In genomic region chr5:5505848-5506247, GRCh38 we compare ENCODE assay signal across 29 cellular contexts.
"Had no signal": no experiment of that assay in that cellular context is flagged by ENCODE, and none has a peak within 500 bp of the region (broad histone marks: within the 10 kb centered on the region; RNA-seq: fewer than 3 reads in every experiment).

No MANE protein-coding gene starts in this region.

- H3K27ac Mint-ChIP-seq: activated B cell treated with CpG ODN at 0.5 μM for 24 hours; activated CD4-positive, alpha-beta T cell treated with anti-CD3 and anti-CD28 coated beads, Interleukin-2, amount 10 ng/mL, durations not matched to agents 24 days and 14 days; activated naive CD4-positive, alpha-beta T cell treated with anti-CD3 and anti-CD28 coated beads, Interleukin-2, amount 50 U/mL, for 72 hours; activated naive CD8-positive, alpha-beta T cell treated with anti-CD3 and anti-CD28 coated beads, Interleukin-2, amount 50 U/mL, for 24 hours; T-cell had no signal

- ATAC-seq: activated naive CD4-positive, alpha-beta T cell treated with anti-CD3 and anti-CD28 coated beads, Interleukin-2, amount 50 U/mL, for 72 hours; activated naive CD8-positive, alpha-beta T cell treated with anti-CD3 and anti-CD28 coated beads, Interleukin-2, amount 50 U/mL, for 24 hours; activated T-cell treated with anti-CD3 and anti-CD28 coated beads, Interleukin-2, amount 50 U/mL, for 4 hours; Panc1; Right ventricle myocardium inferior; T-cell had no signal

- H3K4me3 ChIP-seq: SK-N-MC had no signal

- H3K27ac ChIP-seq: SK-N-MC had no signal

- H3K4me3 Mint-ChIP-seq: activated B cell treated with CpG ODN at 0.5 μM for 24 hours; activated CD4-positive, alpha-beta T cell treated with anti-CD3 and anti-CD28 coated beads, Interleukin-2, amount 10 ng/mL, durations not matched to agents 24 days and 14 days; activated naive CD8-positive, alpha-beta T cell treated with anti-CD3 and anti-CD28 coated beads, Interleukin-2, amount 50 U/mL, for 24 hours; activated T-cell treated with anti-CD3 and anti-CD28 coated beads, Interleukin-2, amount 50 U/mL, for 4 hours; central memory CD8-positive, alpha-beta T cell; T-cell had no signal

- H3K4me1 Mint-ChIP-seq: activated B cell treated with CpG ODN at 0.5 μM for 24 hours; activated naive CD8-positive, alpha-beta T cell treated with anti-CD3 and anti-CD28 coated beads, Interleukin-2, amount 50 U/mL, for 24 hours; brain; central memory CD8-positive, alpha-beta T cell; T-cell had no signal

- DNase-seq: activated B cell treated with CpG ODN at 0.5 μM for 24 hours; activated CD4-positive, alpha-beta T cell treated with anti-CD3 and anti-CD28 coated beads for 1 hour; activated CD4-positive, alpha-beta T cell treated with anti-CD3 and anti-CD28 coated beads, Interleukin-2, amount 10 ng/mL, durations not matched to agents 24 days and 14 days; activated CD4-positive, alpha-beta T cell treated with anti-CD3 and anti-CD28 coated beads, Interleukin-2, amount 50 U/mL, for 48 hours; activated CD8-positive, alpha-beta memory T cell treated with anti-CD3 and anti-CD28 coated beads for 24 hours; activated effector memory CD4-positive, alpha-beta T cell treated with anti-CD3 and anti-CD28 coated beads, Interleukin-2, amount 50 U/mL, for 16 hours; activated naive CD4-positive, alpha-beta T cell treated with Interleukin-2 at 50 U/mL for 16 hours; activated naive CD8-positive, alpha-beta T cell treated with anti-CD3 and anti-CD28 coated beads, Interleukin-2, amount 50 U/mL, for 24 hours; activated T-cell treated with anti-CD3 and anti-CD28 coated beads, Interleukin-2, amount 50 U/mL, for 4 hours; amniotic stem cell; MM.1S; NCI-H1105; NCI-H1436; NCI-H1694 treated with DMSO at 0.1 percent for 48 hours; NCI-H2029 treated with DMSO at 0.1 percent for 48 hours; NCI-H510A treated with DMSO at 0.1 percent for 48 hours; NCI-H69; NK-92 treated with Interleukin-12 subunit alpha and Interleukin-12 subunit beta, amount 100 ng/mL, for 24 hours; OCI-M1; RPMI8226; T-cell; T-helper 2 cell; T1000 had no signal
